Comparison of ENCODE assay signal across 21 cellular contexts in the genomic region with DNA sequence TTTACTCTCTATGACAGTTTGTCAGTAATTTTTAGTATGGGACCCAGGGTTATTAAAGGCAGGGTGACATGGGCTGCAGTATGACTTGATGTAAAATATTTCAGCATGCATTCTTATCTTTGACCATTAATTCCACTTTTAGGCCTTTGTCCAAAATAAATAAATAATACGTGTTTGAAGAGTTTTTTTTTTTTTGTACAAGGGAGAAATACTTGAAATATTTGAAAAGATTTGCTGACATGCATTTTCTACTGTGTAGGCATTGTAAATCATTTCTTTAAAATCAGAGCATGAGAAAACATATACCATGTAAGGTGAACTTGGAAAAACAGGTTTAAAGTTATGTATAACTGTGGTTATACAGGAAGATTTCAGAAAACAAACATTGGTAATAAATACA. TPM values are rescaled to one million over a fixed set of nuclear protein-coding genes. Genes with fewer than 3 reads are reported as not detected.
DNase-seq lines count a peak whose midpoint lies in the region; ATAC-seq, FAIRE-seq and TF ChIP-seq lines count a peak whose summit lies in the region.
"Had no signal": no experiment of that assay in that cellular context is flagged by ENCODE, and none has a peak within 500 bp of the region (broad histone marks: within the 10 kb centered on the region; RNA-seq: fewer than 3 reads in every experiment).

No MANE protein-coding gene starts in this region.

- no peak for TF ChIP-seq CTCF in A549 (IDR thresholded peaks at IDR 0.05)
- TF ChIP-seq CTCF in LNCaP clone FGC (IDR thresholded peaks at IDR 0.05; ENCODE audit: control insufficient read depth, extremely low read depth, insufficient read depth), result no peak
- no peak for TF ChIP-seq CTCF in endothelial cell of umbilical vein (IDR thresholded peaks at IDR 0.05; ENCODE audit: extremely low read depth in 1 of 2, insufficient read depth in 1 of 2, low read depth in 1 of 2, low read length in 2 of 2)
- no peak for TF ChIP-seq CTCF in retinal pigment epithelial cell (conservative IDR thresholded peaks at IDR 0.05; ENCODE audit: low read depth, low read length)

- H3K9me1 ChIP-seq in endothelial cell of umbilical vein (replicated peaks; ENCODE audit: control insufficient read depth, extremely low read depth, insufficient read depth, low read length), result no peaks in the 10 kb centered on the region

- CTCF ChIA-PET in A549 (lab: Yijun Ruan, JAX), result interaction anchor here (0.6 to 1.0 kb wide), 3 partner anchors 9 to 987 kb away, joined by 3 to 5 read pairs (median 4); no protein-coding TSS in a partner anchor
- CTCF ChIA-PET in endothelial cell of umbilical vein (lab: Charles Lee), result no interaction called here

- H3K4me3 ChIP-seq in A549 (no peak overlapping the region), LNCaP clone FGC (ENCODE audit: low read depth, low read length) (no peak overlapping the region), endothelial cell of umbilical vein (replicated peaks in 1 of 3; ENCODE audit: insufficient read depth in 1 of 3, low read depth in 1 of 3, low read length in 3 of 3) (no peak overlapping the region), retinal pigment epithelial cell (ENCODE audit: low read length) (no peak overlapping the region)
- H3K4me3 ChIP-seq: GM23248 had no signal

- H3K4me2 ChIP-seq in A549 (no peak overlapping the region), endothelial cell of umbilical vein (ENCODE audit: insufficient read depth, low read length) (no peak overlapping the region)

- no peaks in the 10 kb centered on the region for H3K4me1 ChIP-seq in A549
- no peaks in the 10 kb centered on the region for H3K4me1 ChIP-seq in endothelial cell of umbilical vein (ENCODE audit: control insufficient read depth, extremely low read depth, insufficient read depth, low read length)
- H3K4me1 ChIP-seq: Caco-2 had no signal

- WGBS in A549 (ENCODE audit: missing lambda C conversion rate), result 0% methylated on average over 1 of the region's 1 CpG

- no peak for TF ChIP-seq RAD21 in A549 (conservative IDR thresholded peaks at IDR 0.05 in 1 of 2, IDR thresholded peaks at IDR 0.05 in 1 of 2)

- no peak overlapping the region for H3K9ac ChIP-seq in endothelial cell of umbilical vein (replicated peaks; ENCODE audit: extremely low read depth, insufficient read depth, low read length)
- H3K9ac ChIP-seq: GM23248 had no signal

- H3K27me3 ChIP-seq in endothelial cell of umbilical vein (ENCODE audit: control insufficient read depth in 2 of 2, insufficient read depth in 2 of 2, low read length in 2 of 2), result no peaks in the 10 kb centered on the region

- dilution Hi-C loops in endothelial cell of umbilical vein (cut with MboI; ENCODE audit: extremely low pct_ligation_motif_present, low sequenced_read_pairs), result no loop called here

- intact Hi-C loops in endothelial cell of umbilical vein (cut with micrococcal nuclease), result no loop called here

- no peak for TF ChIP-seq POLR2A in A549 (IDR thresholded peaks at IDR 0.05; ENCODE audit: low read length)
- TF ChIP-seq POLR2A in endothelial cell of umbilical vein (IDR thresholded peaks at IDR 0.05; ENCODE audit: low read depth, low read length), result no peak

- ATAC-seq in A549, result no peak
- ATAC-seq in GM21619 (IDR thresholded peaks at IDR 0.05; ENCODE audit: unreplicated experiment), result no peak
- no peak for ATAC-seq in GM19328 (IDR thresholded peaks at IDR 0.05; ENCODE audit: unreplicated experiment)
- no peak for ATAC-seq in GM18870 (IDR thresholded peaks at IDR 0.05; ENCODE audit: unreplicated experiment)

- BruUV-seq in endothelial cell of umbilical vein (replicated peaks; lab: Mats Ljungman, UMichigan), result no TSS peak

- H3K36me3 ChIP-seq in endothelial cell of umbilical vein (ENCODE audit: control insufficient read depth in 2 of 2, extremely low read depth in 1 of 2, insufficient read depth in 2 of 2, low read length in 2 of 2), result no peaks in the 10 kb centered on the region

- no peak overlapping the region for H2AFZ ChIP-seq in endothelial cell of umbilical vein (ENCODE audit: low read depth, low read length)
- H2AFZ ChIP-seq: GM23248 had no signal

- DNase-seq in A549 (ENCODE audit: low read depth in 1 of 2, low spot score in 1 of 2), result no peak
- DNase-seq in LNCaP clone FGC (ENCODE audit: low read depth), result peak; percentile 4
- DNase-seq in endothelial cell of umbilical vein (ENCODE audit: low read depth, low spot score), result peak; percentile 45
- DNase-seq in retinal pigment epithelial cell (ENCODE audit: low read depth), result peak; percentile 39
- DNase-seq: 8988T; C1 segment of cervical spinal cord; Caco-2; CD4-positive, alpha-beta memory T cell; DMS153; DND-41; GM23248; H7; HCEC 1CT had no signal

- H3K79me2 ChIP-seq in endothelial cell of umbilical vein (ENCODE audit: control insufficient read depth, insufficient read depth, low read length), result no peaks in the 10 kb centered on the region

- H4K20me1 ChIP-seq in endothelial cell of umbilical vein (replicated peaks; ENCODE audit: control insufficient read depth, extremely low read depth, insufficient read depth, low read length), result no peaks in the 10 kb centered on the region

- no peak for TF ChIP-seq EP300 in A549 (IDR thresholded peaks at IDR 0.05)

- H3K9me3 ChIP-seq in A549 (no peaks in the 10 kb centered on the region), endothelial cell of umbilical vein (replicated peaks; ENCODE audit: control insufficient read depth, insufficient read depth, low read length) (no peaks in the 10 kb centered on the region)
- H3K9me3 ChIP-seq: Caco-2 had no signal

- FAIRE-seq in A549 (lab: Jason Lieb, UNC) (no peak), endothelial cell of umbilical vein (lab: Jason Lieb, UNC) (no peak)
- FAIRE-seq: G401.6, GM12892, H1 had no signal

- H3K27ac ChIP-seq in A549, result no peak overlapping the region
- no peak overlapping the region for H3K27ac ChIP-seq in endothelial cell of umbilical vein (ENCODE audit: insufficient read depth, low read depth, low read length)
- H3K27ac ChIP-seq: GM23248 had no signal

- POLR2A ChIA-PET in A549 (lab: Yijun Ruan, JAX) (no interaction called here), endothelial cell of umbilical vein (lab: Charles Lee) (no interaction called here)

TF ChIP-seq in A549, 52 proteins besides CTCF, POLR2A, EP300 and RAD21:
- TF ChIP-seq, protein P1, sequence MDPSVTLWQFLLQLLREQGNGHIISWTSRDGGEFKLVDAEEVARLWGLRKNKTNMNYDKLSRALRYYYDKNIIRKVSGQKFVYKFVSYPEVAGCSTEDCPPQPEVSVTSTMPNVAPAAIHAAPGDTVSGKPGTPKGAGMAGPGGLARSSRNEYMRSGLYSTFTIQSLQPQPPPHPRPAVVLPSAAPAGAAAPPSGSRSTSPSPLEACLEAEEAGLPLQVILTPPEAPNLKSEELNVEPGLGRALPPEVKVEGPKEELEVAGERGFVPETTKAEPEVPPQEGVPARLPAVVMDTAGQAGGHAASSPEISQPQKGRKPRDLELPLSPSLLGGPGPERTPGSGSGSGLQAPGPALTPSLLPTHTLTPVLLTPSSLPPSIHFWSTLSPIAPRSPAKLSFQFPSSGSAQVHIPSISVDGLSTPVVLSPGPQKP (IDR thresholded peaks at IDR 0.05; ENCODE audit: low read depth, low read length), result no peak
- TF ChIP-seq HDAC2 (IDR thresholded peaks at IDR 0.05), result no peak
- TF ChIP-seq ZNF302 (CRISPR knock-in tag; IDR thresholded peaks at IDR 0.05), result no peak
- TF ChIP-seq MAFK (IDR thresholded peaks at IDR 0.05; ENCODE audit: partially characterized antibody), result peak; percentile 46
- TF ChIP-seq HEYL (CRISPR knock-in tag; IDR thresholded peaks at IDR 0.05), result no peak

TF ChIP-seq in endothelial cell of umbilical vein, 7 proteins besides CTCF, POLR2A, EP300 and RAD21:
- TF ChIP-seq POLR2AphosphoS5 (IDR thresholded peaks at IDR 0.05; ENCODE audit: insufficient read depth, low read depth, low read length), result no peak
- no peak for TF ChIP-seq EZH2 (IDR thresholded peaks at IDR 0.05; ENCODE audit: borderline replicate concordance, low read depth, low read length, severe bottlenecking)

RNA-seq across cellular contexts. Expression of a gene that starts 23.5 kb away (rescaled TPM):
- polyA plus RNA-seq in A549 (2011; rRNA removed) (not detected in 2 replicates), A549 (2017; fragmentation: RNase III; extraction: RNeasy Plus Mini Kit Qiagen cat#74134 plus additional on column Dnase treatment) (not detected in 3 replicates), endothelial cell of umbilical vein (1.9 and 2.1 TPM in 2 replicates)
- polyA plus RNA-seq in A549 (2012; cell fraction: cytosol; rRNA removed), result not detected in 2 replicates
- not detected in 2 replicates for polyA plus RNA-seq in A549 (2012; cell fraction: nucleus; rRNA removed)
- not detected in 2 replicates for polyA minus RNA-seq in A549 (2011; rRNA and poly(A)+ RNA removed)
- 3.9 and 5.6 TPM in 2 replicates for total RNA-seq in endothelial cell of umbilical vein
- polyA plus RNA-seq in endothelial cell of umbilical vein (2011; cell fraction: cytosol; rRNA removed), result 0.79 and 0.83 TPM in 2 replicates
- polyA plus RNA-seq in endothelial cell of umbilical vein (2011; cell fraction: nucleus; rRNA removed), result 4.0 and 6.1 TPM in 2 replicates
- 0.22 and 0.33 TPM in 2 replicates for polyA plus RNA-seq in endothelial cell of umbilical vein (2012)
- 7.6 and 11.7 TPM in 2 replicates for polyA minus RNA-seq in endothelial cell of umbilical vein
- polyA minus RNA-seq in endothelial cell of umbilical vein (2011; cell fraction: cytosol; rRNA and poly(A)+ RNA removed), result not detected
- polyA minus RNA-seq in endothelial cell of umbilical vein (2011; cell fraction: nucleus; rRNA and poly(A)+ RNA removed), result 40.6 and 42.8 TPM in 2 replicates
- total RNA-seq: A673; CD4-positive, alpha-beta memory T cell; GM23248 had no signal
- polyA plus RNA-seq: BJ; CD4-positive, alpha-beta memory T cell; GM23248 had no signal

Comparison
In these comparisons a context has a peak if more than half of its experiments do, and no peak if none do; other contexts are left out.
1. DNase-seq: peak in LNCaP clone FGC (single experiment), endothelial cell of umbilical vein (single experiment) and retinal pigment epithelial cell (single experiment); none in A549 (0 of 2).